ENCODE assay signal across 2 cellular contexts in the genomic region with DNA sequence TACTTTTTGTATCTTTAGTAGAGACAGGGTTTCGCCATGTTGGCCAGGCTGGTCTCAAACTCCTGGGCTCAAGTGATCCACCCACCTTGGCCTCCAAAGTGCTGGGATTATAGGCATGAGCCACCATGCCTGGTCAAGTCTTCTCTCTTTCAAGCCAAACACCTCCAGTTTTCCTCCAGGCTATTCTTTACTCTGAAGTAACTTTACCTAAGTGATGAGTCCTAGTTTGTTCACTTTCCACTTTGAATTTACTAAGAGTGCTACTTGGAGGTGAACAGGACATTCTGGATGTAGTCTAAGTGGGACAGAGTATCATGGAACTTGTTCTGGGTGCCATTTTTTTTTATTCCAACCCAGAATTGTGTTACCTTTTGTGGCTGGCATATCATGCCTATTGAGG. TPM values are rescaled to one million over a fixed set of nuclear protein-coding genes. Genes with fewer than 3 reads are reported as not detected.
"Had no signal": no experiment of that assay in that cellular context is flagged by ENCODE, and none has a peak within 500 bp of the region (broad histone marks: within the 10 kb centered on the region; RNA-seq: fewer than 3 reads in every experiment).

No MANE protein-coding gene starts in this region.

RNA-seq across cellular contexts. Expression of gene ACTG2, which starts 47.3 kb away (rescaled TPM):
- total RNA-seq: lung microvascular endothelial cell; naive thymus-derived CD8-positive, alpha-beta T cell had no signal
